ENCODE assay signal across 20 cellular contexts in genomic region chr7:53111061-53111460, GRCh38.
DNase-seq lines count a peak whose midpoint lies in the region; ATAC-seq, FAIRE-seq and TF ChIP-seq lines count a peak whose summit lies in the region.
"Had no signal": no experiment of that assay in that cellular context is flagged by ENCODE, and none has a peak within 500 bp of the region (broad histone marks: within the 10 kb centered on the region; RNA-seq: fewer than 3 reads in every experiment).

No MANE protein-coding gene starts in this region.

- H3K9me3 Mint-ChIP-seq in GM23338: no peaks in the 10 kb centered on the region

- no peak overlapping the region for H3K9ac ChIP-seq in NT2/D1 (ENCODE audit: insufficient read length, low read depth)
- H3K9ac ChIP-seq in endothelial cell of umbilical vein (replicated peaks; ENCODE audit: extremely low read depth, insufficient read depth, low read length): no peak overlapping the region

- H3K4me2 ChIP-seq in GM23338 (no peak overlapping the region), endothelial cell of umbilical vein (ENCODE audit: insufficient read depth, low read length) (no peak overlapping the region)

- no peak overlapping the region for H3K4me3 Mint-ChIP-seq in GM23338
- H3K4me3 Mint-ChIP-seq: B cell; CD4-positive, alpha-beta memory T cell had no signal

- H2AFZ ChIP-seq in GM23338: no peak overlapping the region
- peak overlapping the region; percentile 17 for H2AFZ ChIP-seq in endothelial cell of umbilical vein (ENCODE audit: low read depth, low read length)

- TF ChIP-seq POLR2A in endothelial cell of umbilical vein (IDR thresholded peaks at IDR 0.05; ENCODE audit: low read depth, low read length): no peak

- H3K27me3 ChIP-seq in GM23338 (ENCODE audit: insufficient read depth): no peaks in the 10 kb centered on the region
- no peaks in the 10 kb centered on the region for H3K27me3 ChIP-seq in NT2/D1 (ENCODE audit: insufficient read depth, insufficient read length)
- no peaks in the 10 kb centered on the region for H3K27me3 ChIP-seq in endothelial cell of umbilical vein (ENCODE audit: control insufficient read depth in 2 of 2, insufficient read depth in 2 of 2, low read length in 2 of 2)
- H3K27me3 ChIP-seq: Peyer's patch had no signal

- CTCF ChIA-PET in endothelial cell of umbilical vein (lab: Charles Lee): no interaction called here

- dilution Hi-C loops in endothelial cell of umbilical vein (cut with MboI; ENCODE audit: extremely low pct_ligation_motif_present, low sequenced_read_pairs): no loop called here

- no peak overlapping the region for H3K27ac ChIP-seq in GM23338 (ENCODE audit: low read depth)
- H3K27ac ChIP-seq in endothelial cell of umbilical vein (ENCODE audit: insufficient read depth, low read depth, low read length): no peak overlapping the region
- H3K27ac ChIP-seq: Peyer's patch had no signal

- POLR2A ChIA-PET in endothelial cell of umbilical vein (lab: Charles Lee): no interaction called here

- no peaks in the 10 kb centered on the region for H3F3A ChIP-seq in GM23338 (replicated peaks; ENCODE audit: low read depth)

- FAIRE-seq in endothelial cell of umbilical vein (lab: Jason Lieb, UNC): no peak
- FAIRE-seq: D721Med, G401.6 had no signal

- no peak overlapping the region for H3K27ac Mint-ChIP-seq in GM23338
- H3K27ac Mint-ChIP-seq: B cell; CD4-positive, alpha-beta memory T cell had no signal

- H3K79me2 ChIP-seq in GM23338 (replicated peaks; ENCODE audit: insufficient read depth): no peaks in the 10 kb centered on the region
- H3K79me2 ChIP-seq in endothelial cell of umbilical vein (ENCODE audit: control insufficient read depth, insufficient read depth, low read length): no peaks in the 10 kb centered on the region

- TF ChIP-seq CTCF in GM23338 (conservative IDR thresholded peaks at IDR 0.05; ENCODE audit: low read depth in 2 of 2) (no peak), endothelial cell of umbilical vein (IDR thresholded peaks at IDR 0.05; ENCODE audit: extremely low read depth in 1 of 2, insufficient read depth in 1 of 2, low read depth in 1 of 2, low read length in 2 of 2) (no peak)

- H3K36me3 Mint-ChIP-seq in GM23338 (ENCODE audit: low read depth): no peaks in the 10 kb centered on the region
- H3K36me3 Mint-ChIP-seq: CD4-positive, alpha-beta memory T cell had no signal

- H3K9me2 ChIP-seq in GM23338 (ENCODE audit: insufficient read depth): no peaks in the 10 kb centered on the region

- H3K4me1 ChIP-seq in GM23338 (ENCODE audit: insufficient read depth) (peaks cover 18% of the 10 kb centered on the region), NT2/D1 (ENCODE audit: insufficient read depth, insufficient read length) (no peaks in the 10 kb centered on the region), endothelial cell of umbilical vein (ENCODE audit: control insufficient read depth, extremely low read depth, insufficient read depth, low read length) (no peaks in the 10 kb centered on the region)
- H3K4me1 ChIP-seq: Peyer's patch had no signal

- no peaks in the 10 kb centered on the region for H3K9me1 ChIP-seq in endothelial cell of umbilical vein (replicated peaks; ENCODE audit: control insufficient read depth, extremely low read depth, insufficient read depth, low read length)

- H3K36me3 ChIP-seq in GM23338 (ENCODE audit: insufficient read depth) (no peaks in the 10 kb centered on the region), NT2/D1 (ENCODE audit: insufficient read depth, insufficient read length, low read length) (no peaks in the 10 kb centered on the region), endothelial cell of umbilical vein (ENCODE audit: control insufficient read depth in 2 of 2, extremely low read depth in 1 of 2, insufficient read depth in 2 of 2, low read length in 2 of 2) (no peaks in the 10 kb centered on the region)
- H3K36me3 ChIP-seq: Peyer's patch had no signal

- H3K4me3 ChIP-seq in GM23338 (no peak overlapping the region), NT2/D1 (ENCODE audit: insufficient read length, low read depth) (no peak overlapping the region), endothelial cell of umbilical vein (replicated peaks in 1 of 3; ENCODE audit: insufficient read depth in 1 of 3, low read depth in 1 of 3, low read length in 3 of 3) (no peak overlapping the region)
- H3K4me3 ChIP-seq: Peyer's patch had no signal

- H3K27me3 Mint-ChIP-seq in GM23338 (ENCODE audit: insufficient read depth, low read depth, poor library complexity): no peaks in the 10 kb centered on the region
- H3K27me3 Mint-ChIP-seq: B cell; CD4-positive, alpha-beta memory T cell had no signal

- no TSS peak for BruUV-seq in endothelial cell of umbilical vein (replicated peaks; lab: Mats Ljungman, UMichigan)

- peaks cover 12% of the 10 kb centered on the region for H3K4me1 Mint-ChIP-seq in GM23338
- H3K4me1 Mint-ChIP-seq: B cell; CD4-positive, alpha-beta memory T cell had no signal

- intact Hi-C loops in endothelial cell of umbilical vein (cut with micrococcal nuclease): no loop called here

- no peaks in the 10 kb centered on the region for H3K9me3 ChIP-seq in NT2/D1 (ENCODE audit: insufficient read depth, low read length)
- H3K9me3 ChIP-seq in endothelial cell of umbilical vein (replicated peaks; ENCODE audit: control insufficient read depth, insufficient read depth, low read length): no peaks in the 10 kb centered on the region

- peak; percentile 41; the same call in 2 of the 3 replicates for ATAC-seq in GM23338
- no peak for ATAC-seq in GM21447 (IDR thresholded peaks at IDR 0.05; ENCODE audit: unreplicated experiment)

- no peaks in the 10 kb centered on the region for H4K20me1 ChIP-seq in GM23338 (replicated peaks; ENCODE audit: insufficient read depth)
- no peaks in the 10 kb centered on the region for H4K20me1 ChIP-seq in endothelial cell of umbilical vein (replicated peaks; ENCODE audit: control insufficient read depth, extremely low read depth, insufficient read depth, low read length)

- peak; percentile 38 for DNase-seq in GM23338 (ENCODE audit: low spot score)
- DNase-seq in NT2/D1 (ENCODE audit: low read depth, low spot score): peak; percentile 18
- DNase-seq in endothelial cell of umbilical vein (ENCODE audit: low read depth, low spot score): no peak
- peak; percentile 90 for DNase-seq in myocyte (ENCODE audit: low read depth)
- no peak for DNase-seq in activated naive CD4-positive, alpha-beta T cell treated with anti-CD3 and anti-CD28 coated beads, Interleukin-2, amount 50 U/mL, for 16 hours
- no peak for DNase-seq in HuH-7.5 (ENCODE audit: low spot score)
- DNase-seq: ACHN; CD4-positive, alpha-beta memory T cell; DMS79 treated with DMSO at 0.1 percent for 48 hours; GOT3; NCI-H1092; NCI-H2107; NCI-H226; NCI-H69; Peyer's patch; SIG-M5 had no signal

TF ChIP-seq in GM23338, 12 proteins besides CTCF, POLR2A, EP300 and RAD21 (continues in another document):
- TF ChIP-seq JUNB (IDR thresholded peaks at IDR 0.05; ENCODE audit: unreplicated experiment): no peak
- TF ChIP-seq CREB1 (CRISPR knock-in tag; IDR thresholded peaks at IDR 0.05; ENCODE audit: low read depth): no peak

TF ChIP-seq in endothelial cell of umbilical vein, 7 proteins besides CTCF, POLR2A, EP300 and RAD21:
- TF ChIP-seq EZH2 (IDR thresholded peaks at IDR 0.05; ENCODE audit: borderline replicate concordance, low read depth, low read length, severe bottlenecking) (no peak), GATA2 (IDR thresholded peaks at IDR 0.05; ENCODE audit: insufficient read depth, insufficient read length, low read depth, low read length) (no peak), JUN (IDR thresholded peaks at IDR 0.05; ENCODE audit: borderline replicate concordance, insufficient read depth, insufficient read length, low read depth) (no peak)
TF ChIP-seq in endothelial cell of umbilical vein: peak in this region for 0.

Comparison
In these comparisons a context has a peak if more than half of its experiments do, and no peak if none do; other contexts are left out.
1. DNase-seq: peak in GM23338 (single experiment), NT2/D1 (single experiment) and myocyte (single experiment); none in endothelial cell of umbilical vein (single experiment), activated naive CD4-positive, alpha-beta T cell treated with anti-CD3 and anti-CD28 coated beads, Interleukin-2, amount 50 U/mL, for 16 hours (single experiment) and HuH-7.5 (single experiment).